Comparison of ENCODE assay signal across 8 cellular contexts in genomic region chr12:49296034-49296835, GRCh38. TPM values are rescaled to one million over a fixed set of nuclear protein-coding genes. Genes with fewer than 3 reads are reported as not detected.
DNase-seq lines count a peak whose midpoint lies in the region; ATAC-seq, FAIRE-seq and TF ChIP-seq lines count a peak whose summit lies in the region.

No MANE protein-coding gene starts in this region.

- H3K4me3 ChIP-seq in Loucy (ENCODE audit: low read length, poor library complexity, severe bottlenecking), result no peak overlapping the region
- peak overlapping the region; percentile 44 for H3K4me3 ChIP-seq in suprapubic skin

- H3K27me3 ChIP-seq in Loucy (ENCODE audit: insufficient read depth, low read length, poor library complexity, severe bottlenecking) (no peaks in the 10 kb centered on the region), suprapubic skin (peaks cover 56% of the 10 kb centered on the region)

- no peaks in the 10 kb centered on the region for H3F3A ChIP-seq in Loucy (ENCODE audit: low read depth)

- H3K9me2 ChIP-seq in Loucy (replicated peaks; ENCODE audit: low read depth, low read length), result no peaks in the 10 kb centered on the region

- peaks cover 29% of the 10 kb centered on the region for H3K4me1 Mint-ChIP-seq in activated CD4-positive, alpha-beta T cell treated with anti-CD3 and anti-CD28 coated beads, Interleukin-2, amount 10 ng/mL, durations not matched to agents 7 days and 5 days
- peaks cover 38% of the 10 kb centered on the region for H3K4me1 Mint-ChIP-seq in dendritic cell treated with granulocyte-macrophage colony-stimulating factor and Interleukin-4, amounts not matched to agents 40 ng/mL and 50 ng/mL, for 4 days (ENCODE audit: low read depth)
- H3K4me1 Mint-ChIP-seq in naive B cell, result peaks cover 4 to 32% (median 24%) of the 10 kb centered on the region in 3 donors

- no peak for TF ChIP-seq EP300 in suprapubic skin (IDR thresholded peaks at IDR 0.05)

- H3K4me2 ChIP-seq in Loucy (ENCODE audit: low read depth, low read length, poor library complexity, severe bottlenecking), result no peak overlapping the region

- no peak overlapping the region for H3K9ac ChIP-seq in Loucy (ENCODE audit: low read depth, low read length, poor library complexity, severe bottlenecking)

- peak; percentile 64 for TF ChIP-seq CTCF in D721Med (IDR thresholded peaks at IDR 0.05; ENCODE audit: insufficient read depth, missing control alignments)
- TF ChIP-seq CTCF in Loucy (conservative IDR thresholded peaks at IDR 0.05; ENCODE audit: low read length), result peak; percentile 39
- TF ChIP-seq CTCF in suprapubic skin (IDR thresholded peaks at IDR 0.05), result peak; percentile 41 to 84

- H3K79me2 ChIP-seq in Loucy (ENCODE audit: insufficient read depth, low read length), result no peaks in the 10 kb centered on the region

- H3K27ac ChIP-seq in suprapubic skin, result no peak overlapping the region

- CTCF ChIA-PET in activated CD4-positive, alpha-beta T cell treated with anti-CD3 and anti-CD28 coated beads, Interleukin-2, amount 10 ng/mL, durations not matched to agents 7 days and 5 days (lab: Charles Lee), result interaction anchor here (0.6 to 6.0 kb wide), 18 partner anchors 8 to 224 kb away, joined by 3 to 47 read pairs (median 4); partner anchors contain the start of genes C1QL4, DNAJC22, SPATS2 and TROAP

- 18% methylated on average over 25 of the region's 54 CpGs for WGBS in suprapubic skin

- intact Hi-C loops in dendritic cell treated with granulocyte-macrophage colony-stimulating factor and Interleukin-4, amounts not matched to agents 40 ng/mL and 50 ng/mL, for 4 days (cut with micrococcal nuclease), result no loop called here

- peak overlapping the region; percentile 56 for H3K4me3 Mint-ChIP-seq in activated CD4-positive, alpha-beta T cell treated with anti-CD3 and anti-CD28 coated beads, Interleukin-2, amount 10 ng/mL, durations not matched to agents 7 days and 5 days
- H3K4me3 Mint-ChIP-seq in dendritic cell treated with granulocyte-macrophage colony-stimulating factor and Interleukin-4, amounts not matched to agents 40 ng/mL and 50 ng/mL, for 4 days, result peak overlapping the region; percentile 64
- H3K4me3 Mint-ChIP-seq in naive B cell, result peak overlapping the region; percentile 15 to 84 (median 74)

- POLR2A ChIA-PET in activated CD4-positive, alpha-beta T cell treated with anti-CD3 and anti-CD28 coated beads, Interleukin-2, amount 10 ng/mL, durations not matched to agents 7 days and 5 days (lab: Charles Lee), result no interaction called here

- H2AFZ ChIP-seq in Loucy (ENCODE audit: low read length), result no peak overlapping the region

- no peak for FAIRE-seq in D721Med (lab: Jason Lieb, UNC)

- H3K27me3 Mint-ChIP-seq in activated CD4-positive, alpha-beta T cell treated with anti-CD3 and anti-CD28 coated beads, Interleukin-2, amount 10 ng/mL, durations not matched to agents 7 days and 5 days, result peaks cover 53% of the 10 kb centered on the region
- peaks cover 91% of the 10 kb centered on the region for H3K27me3 Mint-ChIP-seq in dendritic cell treated with granulocyte-macrophage colony-stimulating factor and Interleukin-4, amounts not matched to agents 40 ng/mL and 50 ng/mL, for 4 days
- H3K27me3 Mint-ChIP-seq in naive B cell, result peaks cover 51 to 88% (median 65%) of the 10 kb centered on the region in 3 donors

- no peaks in the 10 kb centered on the region for H3K36me3 ChIP-seq in Loucy (ENCODE audit: insufficient read depth, low read length)
- no peaks in the 10 kb centered on the region for H3K36me3 ChIP-seq in suprapubic skin

- no peaks in the 10 kb centered on the region for H3K36me3 Mint-ChIP-seq in activated CD4-positive, alpha-beta T cell treated with anti-CD3 and anti-CD28 coated beads, Interleukin-2, amount 10 ng/mL, durations not matched to agents 7 days and 5 days (ENCODE audit: low read depth)
- H3K36me3 Mint-ChIP-seq in dendritic cell treated with granulocyte-macrophage colony-stimulating factor and Interleukin-4, amounts not matched to agents 40 ng/mL and 50 ng/mL, for 4 days (ENCODE audit: low read depth), result no peaks in the 10 kb centered on the region
- H3K36me3 Mint-ChIP-seq in naive B cell, result no peaks in the 10 kb centered on the region

- TF ChIP-seq POLR2A in suprapubic skin (IDR thresholded peaks at IDR 0.05), result no peak

- peak; percentile 74 to 77 for ATAC-seq in naive B cell (ENCODE audit: low read depth in 2 of 2)

- DNase-seq in D721Med (ENCODE audit: insufficient read length, low spot score), result peak; percentile 82
- DNase-seq in activated CD4-positive, alpha-beta T cell treated with anti-CD3 and anti-CD28 coated beads, Interleukin-2, amount 10 ng/mL, durations not matched to agents 7 days and 5 days, result peak; percentile 61
- peak; percentile 50 for DNase-seq in naive B cell
- peak in 1 of 2 donors; percentile 61 for DNase-seq in suprapubic skin (ENCODE audit: low spot score in 2 of 2)
- no peak for DNase-seq in ureter (ENCODE audit: low spot score)
- no peak for DNase-seq in NK-92 (lab: John Stamatoyannopoulos, UW; ENCODE audit: unreplicated experiment)

- H3K9me3 ChIP-seq in Loucy (ENCODE audit: insufficient read depth, low read depth, low read length), result no peaks in the 10 kb centered on the region
- no peaks in the 10 kb centered on the region for H3K9me3 ChIP-seq in suprapubic skin

- H3K27ac Mint-ChIP-seq in activated CD4-positive, alpha-beta T cell treated with anti-CD3 and anti-CD28 coated beads, Interleukin-2, amount 10 ng/mL, durations not matched to agents 7 days and 5 days, result no peak overlapping the region
- no peak overlapping the region for H3K27ac Mint-ChIP-seq in dendritic cell treated with granulocyte-macrophage colony-stimulating factor and Interleukin-4, amounts not matched to agents 40 ng/mL and 50 ng/mL, for 4 days
- peak overlapping the region in 3 of 6 donors; percentile 34 to 88 (median 37) for H3K27ac Mint-ChIP-seq in naive B cell

- peaks cover under 1% of the 10 kb centered on the region for H3K4me1 ChIP-seq in Loucy (ENCODE audit: insufficient read depth, low read length, poor library complexity, severe bottlenecking)
- H3K4me1 ChIP-seq in suprapubic skin, result peaks cover 43% of the 10 kb centered on the region

- no peaks in the 10 kb centered on the region for H4K20me1 ChIP-seq in Loucy (ENCODE audit: insufficient read depth, low read length, poor library complexity, severe bottlenecking)

- no peaks in the 10 kb centered on the region for H3K9me3 Mint-ChIP-seq in activated CD4-positive, alpha-beta T cell treated with anti-CD3 and anti-CD28 coated beads, Interleukin-2, amount 10 ng/mL, durations not matched to agents 7 days and 5 days
- H3K9me3 Mint-ChIP-seq in dendritic cell treated with granulocyte-macrophage colony-stimulating factor and Interleukin-4, amounts not matched to agents 40 ng/mL and 50 ng/mL, for 4 days, result no peaks in the 10 kb centered on the region
- H3K9me3 Mint-ChIP-seq in naive B cell, result no peaks in the 10 kb centered on the region

RNA-seq across cellular contexts. Expression of gene PRPH, which starts 1.3 kb away (rescaled TPM):
- not detected for total RNA-seq in activated CD4-positive, alpha-beta T cell treated with anti-CD3 and anti-CD28 coated beads, Interleukin-2, amount 10 ng/mL, durations not matched to agents 7 days and 5 days
- polyA plus RNA-seq in naive B cell (ENCODE audit: low read depth in 6 of 6), result not detected
- total RNA-seq in suprapubic skin (1 to 10 TPM in 2 of 4 donors, not detected in 2; 1.1 to 1.5 TPM), ureter (1.7 TPM)

RNA-seq across cellular contexts. Expression of gene TROAP, which starts 26.8 kb away (rescaled TPM):
- total RNA-seq in activated CD4-positive, alpha-beta T cell treated with anti-CD3 and anti-CD28 coated beads, Interleukin-2, amount 10 ng/mL, durations not matched to agents 7 days and 5 days, result 100 to 1,000 TPM; 111 to 115 TPM
- 1 to 10 TPM in 1 of 6 donors, under 1 TPM in 1, not detected in 4; 0.86 to 2.1 TPM for polyA plus RNA-seq in naive B cell (ENCODE audit: low read depth in 6 of 6)
- 10 to 100 TPM in 1 of 4 donors, 1 to 10 TPM in 3; 4.0 to 14.6 (median 5.9) TPM for total RNA-seq in suprapubic skin
- 1.3 TPM for total RNA-seq in ureter

RNA-seq across cellular contexts. Expression of gene TUBA1C, which starts 31.4 kb away (rescaled TPM):
- total RNA-seq in activated CD4-positive, alpha-beta T cell treated with anti-CD3 and anti-CD28 coated beads, Interleukin-2, amount 10 ng/mL, durations not matched to agents 7 days and 5 days, result 100 to 1,000 TPM; 246 to 278 TPM
- 10 to 100 TPM; 17.0 to 38.9 (median 31.9) TPM for polyA plus RNA-seq in naive B cell (ENCODE audit: low read depth in 6 of 6)
- 100 to 1,000 TPM; 115 to 747 (median 609) TPM for total RNA-seq in suprapubic skin
- 201 TPM for total RNA-seq in ureter

RNA-seq across cellular contexts. Expression of gene C1QL4, which starts 40.8 kb away (rescaled TPM):
- not detected for total RNA-seq in activated CD4-positive, alpha-beta T cell treated with anti-CD3 and anti-CD28 coated beads, Interleukin-2, amount 10 ng/mL, durations not matched to agents 7 days and 5 days
- polyA plus RNA-seq in naive B cell (ENCODE audit: low read depth in 6 of 6), result not detected
- total RNA-seq in suprapubic skin (1 to 10 TPM in 2 of 4 donors, under 1 TPM in 1, not detected in 1; 0.73 to 1.2 (median 1.1) TPM), ureter (not detected)

RNA-seq across cellular contexts. Expression of gene DNAJC22, which starts 50.5 kb away (rescaled TPM):
- not detected for total RNA-seq in activated CD4-positive, alpha-beta T cell treated with anti-CD3 and anti-CD28 coated beads, Interleukin-2, amount 10 ng/mL, durations not matched to agents 7 days and 5 days
- polyA plus RNA-seq in naive B cell (ENCODE audit: low read depth in 6 of 6), result not detected
- total RNA-seq in suprapubic skin, result 1 to 10 TPM in 2 of 4 donors, under 1 TPM in 2; 0.62 to 2.2 (median 1.1) TPM
- total RNA-seq in ureter, result 0.16 TPM

Comparison
In these comparisons a context has a peak if more than half of its experiments do, and no peak if none do; other contexts are left out.
1. DNase-seq: peak in D721Med (single experiment), activated CD4-positive, alpha-beta T cell treated with anti-CD3 and anti-CD28 coated beads, Interleukin-2, amount 10 ng/mL, durations not matched to agents 7 days and 5 days (single experiment) and naive B cell (single experiment); none in ureter (single experiment) and NK-92 (single experiment).
2. RNA of gene TROAP, which starts 26.8 kb away (total RNA-seq): 111 to 115 TPM in activated CD4-positive, alpha-beta T cell treated with anti-CD3 and anti-CD28 coated beads, Interleukin-2, amount 10 ng/mL, durations not matched to agents 7 days and 5 days; 4.0 to 14.6 TPM in suprapubic skin and 1.3 TPM in ureter (single experiment); every median in the first group is over 4 times any median in the second.
3. Peak in every context shown above with its lines, with median percentiles within 50 percentile points of each other: CTCF ChIP-seq and H3K4me3 Mint-ChIP-seq.